Comparison of ENCODE assay signal across 29 cellular contexts in the genomic region with DNA sequence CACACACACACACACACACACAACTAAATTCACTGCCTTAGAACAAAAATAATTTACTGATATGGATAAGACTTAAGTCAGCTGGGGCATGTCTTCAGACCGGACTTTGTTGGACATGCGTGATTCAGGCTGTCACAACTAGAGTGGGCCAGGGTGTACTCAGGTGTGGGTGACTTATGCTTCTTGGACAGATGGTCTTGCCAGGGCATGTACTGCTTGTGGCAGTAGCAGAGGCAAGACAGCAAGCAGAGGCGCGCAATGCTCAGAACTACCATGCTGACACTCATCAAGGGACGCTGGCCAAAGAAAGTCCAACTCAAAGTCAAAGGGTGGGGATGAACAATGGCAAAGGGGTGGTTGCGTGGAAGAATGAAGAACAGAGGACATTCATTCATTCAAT.
"Had no signal": no experiment of that assay in that cellular context is flagged by ENCODE, and none has a peak within 500 bp of the region (broad histone marks: within the 10 kb centered on the region; RNA-seq: fewer than 3 reads in every experiment).

No MANE protein-coding gene starts in this region.

- H3K9ac ChIP-seq: KMS-11, SK-N-SH had no signal

- H3K27ac ChIP-seq: ascending aorta, KMS-11, Peyer's patch, SJSA1 had no signal

- H3K4me2 ChIP-seq: KMS-11, SK-N-SH had no signal

- H3K4me3 ChIP-seq: ascending aorta, Peyer's patch, SJSA1 had no signal

- DNase-seq: activated CD4-positive, alpha-beta T cell treated with anti-CD3 and anti-CD28 coated beads, Interleukin-2, amount 10 ng/mL, durations not matched to agents 7 days and 5 days; activated CD4-positive, alpha-beta T cell treated with anti-CD3 and anti-CD28 coated beads, Interleukin-2, amount 50 U/mL, for 48 hours; activated CD8-positive, alpha-beta T cell treated with anti-CD3 and anti-CD28 coated beads, Interleukin-2, amount 10 ng/mL, durations not matched to agents 7 days and 5 days; activated gamma-delta T cell; activated naive CD4-positive, alpha-beta T cell treated with Interleukin-2 at 50 U/mL for 16 hours; activated naive CD8-positive, alpha-beta T cell treated with anti-CD3 and anti-CD28 coated beads, Interleukin-2, amount 10 ng/mL, durations not matched to agents 7 days and 5 days; activated T-cell treated with anti-CD3 and anti-CD28 coated beads, Interleukin-2, amount 50 U/mL, for 24 hours; amygdala; caudate nucleus; MM.1S; MV-4-11; NCI-H1092 treated with DMSO at 0.1 percent for 48 hours; NCI-H1417; NCI-H187 treated with DMSO at 0.1 percent for 48 hours; NCI-H2081 treated with DMSO at 0.1 percent for 48 hours; NCI-H226; NCI-H446 treated with DMSO at 0.1 percent for 48 hours; NCI-H524; NCI-H69; NCI-H82; NK-92 treated with Interleukin-12 subunit alpha and Interleukin-12 subunit beta, amount 100 ng/mL, for 24 hours; PC-3; Peyer's patch; RPMI8226; SHP77 treated with DMSO at 0.1 percent for 48 hours; SK-N-SH had no signal

- H3K4me1 ChIP-seq: ascending aorta, Peyer's patch, SJSA1 had no signal

- H3K27me3 ChIP-seq: ascending aorta, Peyer's patch, SJSA1 had no signal

- H3K36me3 ChIP-seq: ascending aorta, Peyer's patch, SJSA1 had no signal

- H3K9me3 ChIP-seq: ascending aorta, Peyer's patch, SK-N-SH had no signal
